ENCODE assay signal across 27 cellular contexts in the genomic region with DNA sequence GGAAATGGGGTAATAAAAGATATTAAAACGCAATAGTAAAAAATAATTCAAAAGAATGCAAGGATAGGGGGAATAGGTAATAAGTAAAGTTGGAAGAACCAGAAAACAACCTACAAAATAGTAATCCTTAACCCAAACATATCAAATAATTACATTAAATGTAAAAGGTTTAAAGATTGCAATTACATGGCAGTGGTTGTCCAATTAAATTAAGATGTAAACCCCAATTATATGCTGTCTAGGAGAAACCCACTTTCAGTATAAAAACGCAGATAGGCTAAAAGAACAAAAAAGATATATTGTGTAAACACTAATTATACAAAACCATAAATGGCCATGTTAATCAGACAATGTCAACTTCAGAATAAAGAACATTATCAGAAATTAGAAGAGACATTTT.
"Had no signal": no experiment of that assay in that cellular context is flagged by ENCODE, and none has a peak within 500 bp of the region (broad histone marks: within the 10 kb centered on the region; RNA-seq: fewer than 3 reads in every experiment).

No MANE protein-coding gene starts in this region.

- DNase-seq: stimulated activated CD4-positive, alpha-beta T cell treated with anti-CD3 and anti-CD28 coated beads, Interleukin-2, amount 100 ng/mL, for 48 hours; stimulated activated CD4-positive, alpha-beta T cell treated with anti-CD3 and anti-CD28 coated beads, Interleukin-4, amount 100 ng/mL, for 1 hour; stimulated activated CD4-positive, alpha-beta T cell treated with anti-CD3 and anti-CD28 coated beads, Interleukin-4, amount 100 ng/mL, for 24 hours; stimulated activated CD4-positive, alpha-beta T cell treated with anti-CD3 and anti-CD28 coated beads, Interleukin-4, amount 100 ng/mL, for 4 hours; stimulated activated CD8-positive, alpha-beta memory T cell treated with anti-CD3 and anti-CD28 coated beads, Interleukin-4, amount 100 ng/mL, for 48 hours; stimulated activated naive B cell treated with anti-CD40 and anti-IgM and Interleukin-4, amounts not matched to agents 10 μg/mL and 1 μg/mL and 100 μg/mL, for 72 hours; stimulated activated naive CD4-positive, alpha-beta T cell; stimulated activated naive CD4-positive, alpha-beta T cell treated with Interleukin-2 at 50 U/mL for 16 hours; stimulated activated naive CD8-positive, alpha-beta T cell treated with anti-CD3 and anti-CD28 coated beads, Interleukin-15, amount 100 ng/mL, for 72 hours; stimulated activated naive CD8-positive, alpha-beta T cell treated with anti-CD3 and anti-CD28 coated beads, Interleukin-15, Interleukin-2, amounts not matched to agents 100 U/mL and 50 U/mL, for 24 hours; stomach; substantia nigra; testis; thyroid gland; tibial artery; transverse colon; trophoblast cell; upper lobe of left lung; upper lobe of right lung; uterus had no signal

- H3K4me3 ChIP-seq: stomach, suprapubic skin, testis, thoracic aorta, thyroid gland, tibial artery, tibial nerve, transverse colon, upper lobe of left lung, upper lobe of right lung, uterus, vagina had no signal

- ATAC-seq: stimulated activated effector memory CD8-positive, alpha-beta T cell treated with anti-CD3 and anti-CD28 coated beads, Interleukin-12 subunit alpha, Interleukin-12 subunit beta, amount 100 ng/mL, for 72 hours; stimulated activated memory B cell treated with anti-CD40 and anti-IgM and Interleukin-4, amounts not matched to agents 10 μg/mL and 1 μg/mL and 100 μg/mL, for 72 hours; stimulated activated naive B cell treated with anti-CD40 and anti-IgM and Interleukin-4, amounts not matched to agents 10 μg/mL and 1 μg/mL and 100 μg/mL, for 72 hours; stimulated activated naive CD8-positive, alpha-beta T cell treated with anti-CD3 and anti-CD28 coated beads, Interleukin-15, amount 100 ng/mL, for 72 hours; stimulated activated naive CD8-positive, alpha-beta T cell treated with anti-CD3 and anti-CD28 coated beads, Interleukin-15, Interleukin-2, amounts not matched to agents 100 U/mL and 50 U/mL, for 24 hours; upper lobe of right lung had no signal

- H3K36me3 ChIP-seq: stomach, suprapubic skin, thoracic aorta, thyroid gland, tibial artery, tibial nerve, transverse colon, upper lobe of left lung, upper lobe of right lung, uterus, vagina had no signal

- H3K27ac ChIP-seq: stomach, suprapubic skin, testis, thoracic aorta, thyroid gland, tibial artery, tibial nerve, transverse colon, upper lobe of left lung, upper lobe of right lung, uterus, vagina had no signal

- H3K27me3 ChIP-seq: stomach, suprapubic skin, testis, thyroid gland, tibial artery, tibial nerve, transverse colon, upper lobe of left lung, upper lobe of right lung, uterus, vagina had no signal

- FAIRE-seq: urothelium cell line had no signal

- H3K9me3 ChIP-seq: stomach, suprapubic skin, testis, thoracic aorta, thyroid gland, tibial artery, transverse colon, upper lobe of left lung, upper lobe of right lung, uterus, vagina had no signal

- H3K4me1 ChIP-seq: stomach, suprapubic skin, testis, thyroid gland, tibial artery, tibial nerve, transverse colon, upper lobe of left lung, upper lobe of right lung, uterus, vagina had no signal
